Comparison of ENCODE assay signal across 1 cellular context in genomic region chr16:51146256-51146924, GRCh38.
TF ChIP-seq lines count a peak whose summit lies in the region.

No MANE protein-coding gene starts in this region.

TF ChIP-seq in HEK293, 187 proteins besides CTCF, POLR2A, EP300 and RAD21 (continued from another document):
- TF ChIP-seq, protein P1, sequence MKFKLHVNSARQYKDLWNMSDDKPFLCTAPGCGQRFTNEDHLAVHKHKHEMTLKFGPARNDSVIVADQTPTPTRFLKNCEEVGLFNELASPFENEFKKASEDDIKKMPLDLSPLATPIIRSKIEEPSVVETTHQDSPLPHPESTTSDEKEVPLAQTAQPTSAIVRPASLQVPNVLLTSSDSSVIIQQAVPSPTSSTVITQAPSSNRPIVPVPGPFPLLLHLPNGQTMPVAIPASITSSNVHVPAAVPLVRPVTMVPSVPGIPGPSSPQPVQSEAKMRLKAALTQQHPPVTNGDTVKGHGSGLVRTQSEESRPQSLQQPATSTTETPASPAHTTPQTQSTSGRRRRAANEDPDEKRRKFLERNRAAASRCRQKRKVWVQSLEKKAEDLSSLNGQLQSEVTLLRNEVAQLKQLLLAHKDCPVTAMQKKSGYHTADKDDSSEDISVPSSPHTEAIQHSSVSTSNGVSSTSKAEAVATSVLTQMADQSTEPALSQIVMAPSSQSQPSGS (tag by site-specific recombination; IDR thresholded peaks at IDR 0.05; ENCODE audit: low read depth): no peak
- TF ChIP-seq ZNF132 (tag by site-specific recombination; IDR thresholded peaks at IDR 0.05; ENCODE audit: borderline replicate concordance) (no peak), ZBTB44 (tag by site-specific recombination; IDR thresholded peaks at IDR 0.05) (no peak), HOXA7 (CRISPR knock-in tag; IDR thresholded peaks at IDR 0.05; ENCODE audit: borderline replicate concordance) (no peak), ZNF426 (tag by site-specific recombination; IDR thresholded peaks at IDR 0.05) (no peak), ZNF585B (tag by site-specific recombination; IDR thresholded peaks at IDR 0.05) (no peak), ZNF510 (tag by site-specific recombination; IDR thresholded peaks at IDR 0.05; ENCODE audit: insufficient replicate concordance) (no peak), ZBTB7A (tag by site-specific recombination; IDR thresholded peaks at IDR 0.05; ENCODE audit: low read depth) (no peak), ZNF274 (IDR thresholded peaks at IDR 0.05; ENCODE audit: low read length) (no peak), ZNF274 (tag by site-specific recombination; IDR thresholded peaks at IDR 0.05; ENCODE audit: borderline replicate concordance) (no peak), ZNF133 (tag by site-specific recombination; IDR thresholded peaks at IDR 0.05) (no peak), ZNF555 (tag by site-specific recombination; conservative IDR thresholded peaks at IDR 0.05) (no peak), ZBTB49 (tag by site-specific recombination; IDR thresholded peaks at IDR 0.05; ENCODE audit: low read depth) (no peak)
- TF ChIP-seq, protein P2, sequence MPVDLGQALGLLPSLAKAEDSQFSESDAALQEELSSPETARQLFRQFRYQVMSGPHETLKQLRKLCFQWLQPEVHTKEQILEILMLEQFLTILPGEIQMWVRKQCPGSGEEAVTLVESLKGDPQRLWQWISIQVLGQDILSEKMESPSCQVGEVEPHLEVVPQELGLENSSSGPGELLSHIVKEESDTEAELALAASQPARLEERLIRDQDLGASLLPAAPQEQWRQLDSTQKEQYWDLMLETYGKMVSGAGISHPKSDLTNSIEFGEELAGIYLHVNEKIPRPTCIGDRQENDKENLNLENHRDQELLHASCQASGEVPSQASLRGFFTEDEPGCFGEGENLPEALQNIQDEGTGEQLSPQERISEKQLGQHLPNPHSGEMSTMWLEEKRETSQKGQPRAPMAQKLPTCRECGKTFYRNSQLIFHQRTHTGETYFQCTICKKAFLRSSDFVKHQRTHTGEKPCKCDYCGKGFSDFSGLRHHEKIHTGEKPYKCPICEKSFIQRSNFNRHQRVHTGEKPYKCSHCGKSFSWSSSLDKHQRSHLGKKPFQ (tag by site-specific recombination; IDR thresholded peaks at IDR 0.05): no peak
